Comparison of ENCODE assay signal across 1 cellular context in the genomic region with DNA sequence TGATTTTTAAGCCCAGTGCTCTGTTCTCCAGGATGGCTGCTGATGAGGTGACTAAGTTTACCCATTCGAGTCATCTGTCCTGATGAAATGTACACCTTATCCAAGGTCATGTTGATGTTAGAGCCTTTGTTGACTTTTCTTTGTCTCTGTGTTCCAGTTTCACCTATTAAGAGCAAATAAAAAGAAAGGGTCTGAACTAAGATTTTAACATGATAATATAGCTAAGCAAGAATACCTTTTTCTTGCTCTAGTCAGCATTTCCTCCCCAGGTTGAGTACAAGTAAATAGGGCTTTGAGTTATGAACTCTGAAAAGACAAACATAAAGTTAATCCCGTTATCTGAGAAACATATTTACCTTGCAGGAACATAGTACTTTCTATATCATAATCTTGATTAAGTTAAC.
TF ChIP-seq lines count a peak whose summit lies in the region.

No MANE protein-coding gene starts in this region.

TF ChIP-seq in HepG2, 621 proteins besides CTCF, POLR2A, EP300 and RAD21 (continued from another document and continues in another):
- TF ChIP-seq ZBTB39 (CRISPR knock-in tag; IDR thresholded peaks at IDR 0.05) (no peak), BCL6 (CRISPR knock-in tag; IDR thresholded peaks at IDR 0.05) (peak; percentile 82), ZNF318 (CRISPR knock-in tag; IDR thresholded peaks at IDR 0.05) (no peak), ZNF354B (CRISPR knock-in tag; IDR thresholded peaks at IDR 0.05) (no peak), DDIT3 (CRISPR knock-in tag; IDR thresholded peaks at IDR 0.05) (no peak), RCOR2 (CRISPR knock-in tag; IDR thresholded peaks at IDR 0.05) (peak; percentile 72), KDM1A (CRISPR knock-in tag; IDR thresholded peaks at IDR 0.05) (0 out of 2 replicates have a peak, but pooled peaks have one; percentile 33), NFKBIZ (CRISPR knock-in tag; IDR thresholded peaks at IDR 0.05) (no peak; the same call in 1 of the 2 replicates), POGZ (CRISPR knock-in tag; IDR thresholded peaks at IDR 0.05) (peak; percentile 82), YEATS4 (CRISPR knock-in tag; IDR thresholded peaks at IDR 0.05; ENCODE audit: borderline replicate concordance) (peak; percentile 52; the same call in 1 of the 2 replicates), ATRX (CRISPR knock-in tag; IDR thresholded peaks at IDR 0.05; ENCODE audit: borderline replicate concordance) (no peak), ZNF256 (CRISPR knock-in tag; conservative IDR thresholded peaks at IDR 0.05) (no peak), PITX1 (CRISPR knock-in tag; IDR thresholded peaks at IDR 0.05) (peak; percentile 97), ZNF367 (CRISPR knock-in tag; IDR thresholded peaks at IDR 0.05; ENCODE audit: borderline replicate concordance) (no peak), RARA (CRISPR knock-in tag; IDR thresholded peaks at IDR 0.05) (peak; percentile 92), SMAD9 (CRISPR knock-in tag; IDR thresholded peaks at IDR 0.05) (no peak), NFKB2 (CRISPR knock-in tag; IDR thresholded peaks at IDR 0.05; ENCODE audit: borderline replicate concordance) (no peak), ISL2 (CRISPR knock-in tag; IDR thresholded peaks at IDR 0.05) (peak; percentile 97), MAFK (conservative IDR thresholded peaks at IDR 0.05 in 1 of 2, IDR thresholded peaks at IDR 0.05 in 1 of 2; ENCODE audit: low read length in 2 of 2) (peak; percentile 94), REPIN1 (CRISPR knock-in tag; IDR thresholded peaks at IDR 0.05; ENCODE audit: borderline replicate concordance, low read depth) (0 out of 2 replicates have a peak, but pooled peaks have one; percentile 6), SKI (IDR thresholded peaks at IDR 0.05; ENCODE audit: partially characterized antibody) (peak; percentile 52), JDP2 (CRISPR knock-in tag; IDR thresholded peaks at IDR 0.05; ENCODE audit: borderline replicate concordance) (no peak), TBX3 (IDR thresholded peaks at IDR 0.05; ENCODE audit: borderline replicate concordance) (peak; percentile 81; the same call in 1 of the 2 replicates), MIER3 (CRISPR knock-in tag; IDR thresholded peaks at IDR 0.05; ENCODE audit: borderline replicate concordance) (peak; percentile 76; the same call in 1 of the 2 replicates), CREB1 (IDR thresholded peaks at IDR 0.05) (no peak), CREB1 (CRISPR knock-in tag; IDR thresholded peaks at IDR 0.05) (peak; percentile 72), HNRNPH1 (optimal IDR thresholded peaks at IDR 0.05; ENCODE audit: low read depth, low read length) (no peak), FOXJ3 (CRISPR knock-in tag; IDR thresholded peaks at IDR 0.05; ENCODE audit: borderline replicate concordance) (peak; percentile 97), MED1 (CRISPR knock-in tag; IDR thresholded peaks at IDR 0.05) (peak; percentile 86), NRL (CRISPR knock-in tag; IDR thresholded peaks at IDR 0.05; ENCODE audit: borderline replicate concordance) (no peak), ETV6 (CRISPR knock-in tag; conservative IDR thresholded peaks at IDR 0.05) (no peak)
- TF ChIP-seq, protein P1, sequence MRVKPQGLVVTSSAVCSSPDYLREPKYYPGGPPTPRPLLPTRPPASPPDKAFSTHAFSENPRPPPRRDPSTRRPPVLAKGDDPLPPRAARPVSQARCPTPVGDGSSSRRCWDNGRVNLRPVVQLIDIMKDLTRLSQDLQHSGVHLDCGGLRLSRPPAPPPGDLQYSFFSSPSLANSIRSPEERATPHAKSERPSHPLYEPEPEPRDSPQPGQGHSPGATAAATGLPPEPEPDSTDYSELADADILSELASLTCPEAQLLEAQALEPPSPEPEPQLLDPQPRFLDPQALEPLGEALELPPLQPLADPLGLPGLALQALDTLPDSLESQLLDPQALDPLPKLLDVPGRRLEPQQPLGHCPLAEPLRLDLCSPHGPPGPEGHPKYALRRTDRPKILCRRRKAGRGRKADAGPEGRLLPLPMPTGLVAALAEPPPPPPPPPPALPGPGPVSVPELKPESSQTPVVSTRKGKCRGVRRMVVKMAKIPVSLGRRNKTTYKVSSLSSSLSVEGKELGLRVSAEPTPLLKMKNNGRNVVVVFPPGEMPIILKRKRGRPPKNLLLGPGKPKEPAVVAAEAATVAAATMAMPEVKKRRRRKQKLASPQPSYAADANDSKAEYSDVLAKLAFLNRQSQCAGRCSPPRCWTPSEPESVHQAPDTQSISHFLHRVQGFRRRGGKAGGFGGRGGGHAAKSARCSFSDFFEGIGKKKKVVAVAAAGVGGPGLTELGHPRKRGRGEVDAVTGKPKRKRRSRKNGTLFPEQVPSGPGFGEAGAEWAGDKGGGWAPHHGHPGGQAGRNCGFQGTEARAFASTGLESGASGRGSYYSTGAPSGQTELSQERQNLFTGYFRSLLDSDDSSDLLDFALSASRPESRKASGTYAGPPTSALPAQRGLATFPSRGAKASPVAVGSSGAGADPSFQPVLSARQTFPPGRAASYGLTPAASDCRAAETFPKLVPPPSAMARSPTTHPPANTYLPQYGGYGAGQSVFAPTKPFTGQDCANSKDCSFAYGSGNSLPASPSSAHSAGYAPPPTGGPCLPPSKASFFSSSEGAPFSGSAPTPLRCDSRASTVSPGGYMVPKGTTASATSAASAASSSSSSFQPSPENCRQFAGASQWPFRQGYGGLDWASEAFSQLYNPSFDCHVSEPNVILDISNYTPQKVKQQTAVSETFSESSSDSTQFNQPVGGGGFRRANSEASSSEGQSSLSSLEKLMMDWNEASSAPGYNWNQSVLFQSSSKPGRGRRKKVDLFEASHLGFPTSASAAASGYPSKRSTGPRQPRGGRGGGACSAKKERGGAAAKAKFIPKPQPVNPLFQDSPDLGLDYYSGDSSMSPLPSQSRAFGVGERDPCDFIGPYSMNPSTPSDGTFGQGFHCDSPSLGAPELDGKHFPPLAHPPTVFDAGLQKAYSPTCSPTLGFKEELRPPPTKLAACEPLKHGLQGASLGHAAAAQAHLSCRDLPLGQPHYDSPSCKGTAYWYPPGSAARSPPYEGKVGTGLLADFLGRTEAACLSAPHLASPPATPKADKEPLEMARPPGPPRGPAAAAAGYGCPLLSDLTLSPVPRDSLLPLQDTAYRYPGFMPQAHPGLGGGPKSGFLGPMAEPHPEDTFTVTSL (CRISPR knock-in tag; IDR thresholded peaks at IDR 0.05; ENCODE audit: borderline replicate concordance): peak; percentile 96; the same call in 1 of the 2 replicates
- TF ChIP-seq, protein P2, sequence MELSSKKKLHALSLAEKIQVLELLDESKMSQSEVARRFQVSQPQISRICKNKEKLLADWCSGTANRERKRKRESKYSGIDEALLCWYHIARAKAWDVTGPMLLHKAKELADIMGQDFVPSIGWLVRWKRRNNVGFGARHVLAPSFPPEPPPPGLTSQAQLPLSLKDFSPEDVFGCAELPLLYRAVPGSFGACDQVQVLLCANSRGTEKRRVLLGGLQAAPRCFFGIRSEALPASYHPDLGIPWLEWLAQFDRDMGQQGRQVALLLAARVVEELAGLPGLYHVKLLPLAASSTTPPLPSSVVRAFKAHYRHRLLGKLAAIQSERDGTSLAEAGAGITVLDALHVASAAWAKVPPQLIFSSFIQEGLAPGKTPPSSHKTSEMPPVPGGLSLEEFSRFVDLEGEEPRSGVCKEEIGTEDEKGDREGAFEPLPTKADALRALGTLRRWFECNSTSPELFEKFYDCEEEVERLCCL (CRISPR knock-in tag; IDR thresholded peaks at IDR 0.05; ENCODE audit: borderline replicate concordance): no peak
- TF ChIP-seq, protein P3, sequence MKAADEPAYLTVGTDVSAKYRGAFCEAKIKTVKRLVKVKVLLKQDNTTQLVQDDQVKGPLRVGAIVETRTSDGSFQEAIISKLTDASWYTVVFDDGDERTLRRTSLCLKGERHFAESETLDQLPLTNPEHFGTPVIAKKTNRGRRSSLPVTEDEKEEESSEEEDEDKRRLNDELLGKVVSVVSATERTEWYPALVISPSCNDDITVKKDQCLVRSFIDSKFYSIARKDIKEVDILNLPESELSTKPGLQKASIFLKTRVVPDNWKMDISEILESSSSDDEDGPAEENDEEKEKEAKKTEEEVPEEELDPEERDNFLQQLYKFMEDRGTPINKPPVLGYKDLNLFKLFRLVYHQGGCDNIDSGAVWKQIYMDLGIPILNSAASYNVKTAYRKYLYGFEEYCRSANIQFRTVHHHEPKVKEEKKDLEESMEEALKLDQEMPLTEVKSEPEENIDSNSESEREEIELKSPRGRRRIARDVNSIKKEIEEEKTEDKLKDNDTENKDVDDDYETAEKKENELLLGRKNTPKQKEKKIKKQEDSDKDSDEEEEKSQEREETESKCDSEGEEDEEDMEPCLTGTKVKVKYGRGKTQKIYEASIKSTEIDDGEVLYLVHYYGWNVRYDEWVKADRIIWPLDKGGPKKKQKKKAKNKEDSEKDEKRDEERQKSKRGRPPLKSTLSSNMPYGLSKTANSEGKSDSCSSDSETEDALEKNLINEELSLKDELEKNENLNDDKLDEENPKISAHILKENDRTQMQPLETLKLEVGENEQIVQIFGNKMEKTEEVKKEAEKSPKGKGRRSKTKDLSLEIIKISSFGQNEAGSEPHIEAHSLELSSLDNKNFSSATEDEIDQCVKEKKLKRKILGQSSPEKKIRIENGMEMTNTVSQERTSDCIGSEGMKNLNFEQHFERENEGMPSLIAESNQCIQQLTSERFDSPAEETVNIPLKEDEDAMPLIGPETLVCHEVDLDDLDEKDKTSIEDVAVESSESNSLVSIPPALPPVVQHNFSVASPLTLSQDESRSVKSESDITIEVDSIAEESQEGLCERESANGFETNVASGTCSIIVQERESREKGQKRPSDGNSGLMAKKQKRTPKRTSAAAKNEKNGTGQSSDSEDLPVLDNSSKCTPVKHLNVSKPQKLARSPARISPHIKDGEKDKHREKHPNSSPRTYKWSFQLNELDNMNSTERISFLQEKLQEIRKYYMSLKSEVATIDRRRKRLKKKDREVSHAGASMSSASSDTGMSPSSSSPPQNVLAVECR (CRISPR knock-in tag; IDR thresholded peaks at IDR 0.05; ENCODE audit: borderline replicate concordance): no peak
